ENCODE assay signal across 25 cellular contexts in the genomic region with DNA sequence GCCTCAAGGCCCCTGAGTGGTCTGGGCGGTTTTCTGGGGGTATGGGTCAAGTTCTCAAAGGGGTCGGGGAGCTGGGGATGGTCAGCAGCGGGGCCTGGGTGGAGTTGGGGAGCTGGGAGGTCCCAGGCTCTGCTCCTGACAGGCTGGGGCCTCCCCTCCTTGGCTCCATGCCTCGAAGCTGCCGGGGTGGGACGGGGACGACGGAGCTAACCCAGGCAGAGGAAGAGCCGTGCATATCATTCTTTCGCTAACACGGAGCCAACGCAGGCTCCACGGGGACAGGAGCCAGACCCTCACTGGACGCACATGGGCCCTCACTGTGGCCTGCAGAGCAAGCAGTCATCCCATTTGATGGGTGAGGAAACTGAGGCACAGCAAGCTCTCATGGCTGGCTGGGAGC.
A peak's percentile ranks its signal among the peaks of the same experiment; 100 is the strongest.
DNase-seq lines count a peak whose midpoint lies in the region; ATAC-seq lines count a peak whose summit lies in the region.
"Had no signal": no experiment of that assay in that cellular context is flagged by ENCODE, and none has a peak within 500 bp of the region (broad histone marks: within the 10 kb centered on the region; RNA-seq: fewer than 3 reads in every experiment).

No MANE protein-coding gene starts in this region.

- peak overlapping the region; percentile 43 for H3K27ac Mint-ChIP-seq in stimulated activated effector memory CD8-positive, alpha-beta T cell treated with anti-CD3 and anti-CD28 coated beads, Interleukin-12 subunit alpha, Interleukin-12 subunit beta, amount 100 ng/mL, for 72 hours
- H3K27ac Mint-ChIP-seq: B cell; CD4-positive, alpha-beta T cell; CD4-positive, CD25-positive, alpha-beta regulatory T cell; CD8-positive, alpha-beta T cell had no signal

- no peaks in the 10 kb centered on the region for H3K4me1 Mint-ChIP-seq in stimulated activated effector memory CD8-positive, alpha-beta T cell treated with anti-CD3 and anti-CD28 coated beads, Interleukin-12 subunit alpha, Interleukin-12 subunit beta, amount 100 ng/mL, for 72 hours
- H3K4me1 Mint-ChIP-seq: CD14-positive monocyte; CD4-positive, alpha-beta memory T cell; CD4-positive, CD25-positive, alpha-beta regulatory T cell; CD8-positive, alpha-beta memory T cell had no signal

- H3K36me3 Mint-ChIP-seq in stimulated activated effector memory CD8-positive, alpha-beta T cell treated with anti-CD3 and anti-CD28 coated beads, Interleukin-12 subunit alpha, Interleukin-12 subunit beta, amount 100 ng/mL, for 72 hours: peaks cover 73% of the 10 kb centered on the region

- DNase-seq in stimulated activated effector memory CD8-positive, alpha-beta T cell treated with anti-CD3 and anti-CD28 coated beads, Interleukin-12 subunit alpha, Interleukin-12 subunit beta, amount 100 ng/mL, for 72 hours (ENCODE audit: low spot score in 2 of 2): no peak
- no peak for DNase-seq in glomerular visceral epithelial cell (ENCODE audit: extremely low spot score)
- DNase-seq: 8988T; ACHN; AML-193; BE2C; C1 segment of cervical spinal cord; Caco-2; Calu3; CD4-positive, alpha-beta memory T cell; CD4-positive, alpha-beta T cell; CD4-positive, CD25-positive, alpha-beta regulatory T cell; CD8-positive, alpha-beta memory T cell; CD8-positive, alpha-beta T cell; COR-L47; DMS 273 treated with DMSO at 0.1 percent for 48 hours; DMS153; DMS53; DMS79; DMS79 treated with DMSO at 0.1 percent for 48 hours; DND-41; EL had no signal

- ATAC-seq in stimulated activated effector memory CD8-positive, alpha-beta T cell treated with anti-CD3 and anti-CD28 coated beads, Interleukin-12 subunit alpha, Interleukin-12 subunit beta, amount 100 ng/mL, for 72 hours: no peak
- ATAC-seq: A549; CD8-positive, alpha-beta T cell had no signal

- no peak overlapping the region for H3K4me3 Mint-ChIP-seq in stimulated activated effector memory CD8-positive, alpha-beta T cell treated with anti-CD3 and anti-CD28 coated beads, Interleukin-12 subunit alpha, Interleukin-12 subunit beta, amount 100 ng/mL, for 72 hours
- H3K4me3 Mint-ChIP-seq: B cell; CD14-positive monocyte; CD4-positive, alpha-beta memory T cell; CD4-positive, alpha-beta T cell; CD4-positive, CD25-positive, alpha-beta regulatory T cell; CD8-positive, alpha-beta memory T cell; CD8-positive, alpha-beta T cell had no signal

- H3K9me3 Mint-ChIP-seq in stimulated activated effector memory CD8-positive, alpha-beta T cell treated with anti-CD3 and anti-CD28 coated beads, Interleukin-12 subunit alpha, Interleukin-12 subunit beta, amount 100 ng/mL, for 72 hours: no peaks in the 10 kb centered on the region
- H3K9me3 Mint-ChIP-seq: CD4-positive, alpha-beta memory T cell; CD4-positive, alpha-beta T cell; CD4-positive, CD25-positive, alpha-beta regulatory T cell; CD8-positive, alpha-beta memory T cell; CD8-positive, alpha-beta T cell had no signal
